Comparison of ENCODE assay signal across 27 cellular contexts in the genomic region with DNA sequence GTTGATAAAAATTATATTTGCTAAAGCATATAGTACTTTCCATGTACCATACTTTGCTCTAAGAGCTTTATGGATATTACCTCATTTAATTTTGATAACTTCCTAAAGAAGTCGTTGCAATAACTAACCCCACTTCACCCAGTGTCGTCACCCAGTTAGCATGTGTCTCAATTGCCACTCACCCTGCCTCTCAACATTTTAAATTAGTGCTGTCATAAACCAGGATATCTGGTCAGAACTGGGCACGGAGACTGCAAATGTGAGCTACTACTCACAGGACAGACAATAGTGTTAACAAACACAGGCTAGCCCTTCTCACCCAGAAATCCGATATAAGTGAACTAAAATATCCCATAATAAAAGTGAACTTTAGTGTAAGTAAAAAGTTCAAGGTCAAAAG.
DNase-seq lines count a peak whose midpoint lies in the region; ATAC-seq, FAIRE-seq and TF ChIP-seq lines count a peak whose summit lies in the region.
"Had no signal": no experiment of that assay in that cellular context is flagged by ENCODE, and none has a peak within 500 bp of the region (broad histone marks: within the 10 kb centered on the region; RNA-seq: fewer than 3 reads in every experiment).

No MANE protein-coding gene starts in this region.

- DNase-seq in activated naive CD4-positive, alpha-beta T cell (lab: John Stamatoyannopoulos, UW) = no peak
- peak; percentile 47 for DNase-seq in bronchial epithelial cell (ENCODE audit: low read depth)
- DNase-seq in lower lobe of right lung = no peak
- DNase-seq in upper lobe of left lung = peak in 1 of 2 donors; percentile 72
- DNase-seq in AML-193 (lab: John Stamatoyannopoulos, UW) = no peak
- DNase-seq in NCI-H2171 (lab: John Stamatoyannopoulos, UW) = no peak
- no peak for DNase-seq in stimulated activated CD4-positive, alpha-beta T cell treated with anti-CD3 and anti-CD28 coated beads, Interleukin-4, amount 100 ng/mL, for 1 hour
- DNase-seq: activated B cell treated with CpG ODN at 0.5 μM for 24 hours; activated CD8-positive, alpha-beta T cell treated with anti-CD3 and anti-CD28 coated beads, Interleukin-2, amount 10 ng/mL, durations not matched to agents 7 days and 5 days; activated naive CD4-positive, alpha-beta T cell treated with Interleukin-2 at 50 U/mL for 16 hours; activated T-cell treated with anti-CD3 and anti-CD28 coated beads, Interleukin-2, amount 50 U/mL, for 1 hour; DMS153; GDM1; H7; kidney; naive B cell; NCI-H1105 treated with DMSO at 0.1 percent for 48 hours; NCI-H526; pancreas; stimulated activated CD8-positive, alpha-beta memory T cell treated with anti-CD3 and anti-CD28 coated beads, Interleukin-4, amount 100 ng/mL, for 48 hours had no signal

- no peak for TF ChIP-seq POLR2A in upper lobe of left lung (IDR thresholded peaks at IDR 0.05)

- 56 to 68% methylated on average over 4 of the region's 4 CpGs for WGBS in upper lobe of left lung, 2 donors

- no peaks in the 10 kb centered on the region for H3K9me3 Mint-ChIP-seq in activated naive CD4-positive, alpha-beta T cell treated with anti-CD3 and anti-CD28 coated beads, Interleukin-2, amount 50 U/mL, for 24 hours
- H3K9me3 Mint-ChIP-seq: activated B cell treated with CpG ODN at 0.5 μM for 24 hours; memory B cell; naive B cell; T-helper 2 cell treated with Interferon-gamma antibody and Interleukin-4, amounts not matched to agents 5 μg/mL and 100 μg/mL, for 36 hours had no signal

- H3K27me3 Mint-ChIP-seq in activated naive CD4-positive, alpha-beta T cell treated with anti-CD3 and anti-CD28 coated beads, Interleukin-2, amount 50 U/mL, for 24 hours = no peaks in the 10 kb centered on the region
- H3K27me3 Mint-ChIP-seq: activated B cell treated with CpG ODN at 0.5 μM for 24 hours, memory B cell, naive B cell had no signal

- TF ChIP-seq CTCF in bronchial epithelial cell (IDR thresholded peaks at IDR 0.05; ENCODE audit: insufficient read depth, low read length, severe bottlenecking) = no peak
- no peak for TF ChIP-seq CTCF in lower lobe of right lung (IDR thresholded peaks at IDR 0.05)
- TF ChIP-seq CTCF in upper lobe of left lung (IDR thresholded peaks at IDR 0.05) = no peak

- no peaks in the 10 kb centered on the region for H3K36me3 ChIP-seq in bronchial epithelial cell (ENCODE audit: control insufficient read depth, insufficient read depth, low read length)
- H3K36me3 ChIP-seq in lower lobe of right lung = no peaks in the 10 kb centered on the region
- no peaks in the 10 kb centered on the region for H3K36me3 ChIP-seq in upper lobe of left lung
- H3K36me3 ChIP-seq: pancreas had no signal

- H3K4me3 Mint-ChIP-seq in activated naive CD4-positive, alpha-beta T cell treated with anti-CD3 and anti-CD28 coated beads, Interleukin-2, amount 50 U/mL, for 24 hours = no peak overlapping the region
- H3K4me3 Mint-ChIP-seq: activated B cell treated with CpG ODN at 0.5 μM for 24 hours; activated CD8-positive, alpha-beta T cell treated with anti-CD3 and anti-CD28 coated beads, Interleukin-2, amount 10 ng/mL, durations not matched to agents 7 days and 5 days; memory B cell; naive B cell had no signal

- no peak for FAIRE-seq in bronchial epithelial cell (lab: Jason Lieb, UNC)
- FAIRE-seq: astrocyte, HepG2, kidney, pancreas had no signal

- H3K27ac ChIP-seq in lower lobe of right lung (peak overlapping the region; percentile 18), upper lobe of left lung (peak overlapping the region in 1 of 4 donors; percentile 48)
- H3K27ac ChIP-seq: BLaER1 treated with 17β-estradiol and CSF1 and Interleukin-3, amounts not matched to agents 10 nM and 100 nM; pancreas; right atrium auricular region had no signal

- H3K4me3 ChIP-seq in bronchial epithelial cell (ENCODE audit: low read depth, low read length) = no peak overlapping the region
- no peak overlapping the region for H3K4me3 ChIP-seq in lower lobe of right lung
- no peak overlapping the region for H3K4me3 ChIP-seq in upper lobe of left lung
- H3K4me3 ChIP-seq: BLaER1 treated with 17β-estradiol and CSF1 and Interleukin-3, amounts not matched to agents 10 nM and 100 nM; pancreas; right atrium auricular region had no signal

- intact Hi-C loops in lower lobe of right lung (cut with DNase I) = loop anchor here (10.0 kb wide), 1 partner anchor 369 kb away; no protein-coding TSS in a partner anchor

- no peaks in the 10 kb centered on the region for H3K4me1 ChIP-seq in lower lobe of right lung
- no peaks in the 10 kb centered on the region for H3K4me1 ChIP-seq in upper lobe of left lung
- H3K4me1 ChIP-seq: BLaER1 treated with 17β-estradiol and CSF1 and Interleukin-3, amounts not matched to agents 10 nM and 100 nM; pancreas; right atrium auricular region had no signal

- H3K9me3 ChIP-seq in lower lobe of right lung (no peaks in the 10 kb centered on the region), upper lobe of left lung (no peaks in the 10 kb centered on the region)
- H3K9me3 ChIP-seq: BLaER1 treated with 17β-estradiol and CSF1 and Interleukin-3, amounts not matched to agents 10 nM and 100 nM; pancreas; right atrium auricular region had no signal

- ATAC-seq in lower lobe of right lung (peak; percentile 74 to 87), upper lobe of left lung (ENCODE audit: low FRiP score in 2 of 2) (peak; percentile 46 to 59)
- ATAC-seq: HepG2, pancreas had no signal

- H3K27ac Mint-ChIP-seq in activated naive CD4-positive, alpha-beta T cell treated with anti-CD3 and anti-CD28 coated beads, Interleukin-2, amount 50 U/mL, for 24 hours = peak overlapping the region; percentile 57
- H3K27ac Mint-ChIP-seq: activated B cell treated with CpG ODN at 0.5 μM for 24 hours had no signal

- H3K4me1 Mint-ChIP-seq in activated naive CD4-positive, alpha-beta T cell treated with anti-CD3 and anti-CD28 coated beads, Interleukin-2, amount 50 U/mL, for 24 hours = peaks cover 56% of the 10 kb centered on the region
- H3K4me1 Mint-ChIP-seq: memory B cell had no signal

- TF ChIP-seq EP300 in upper lobe of left lung (IDR thresholded peaks at IDR 0.05) = peak in 2 of 4 donors; percentile 5 to 84

- H3K27me3 ChIP-seq in bronchial epithelial cell (ENCODE audit: control insufficient read depth, insufficient read depth, low read length) (no peaks in the 10 kb centered on the region), lower lobe of right lung (ENCODE audit: low read depth) (no peaks in the 10 kb centered on the region), upper lobe of left lung (no peaks in the 10 kb centered on the region)
- H3K27me3 ChIP-seq: BLaER1 treated with 17β-estradiol and CSF1 and Interleukin-3, amounts not matched to agents 10 nM and 100 nM; pancreas; right atrium auricular region had no signal

- no peaks in the 10 kb centered on the region for H3K36me3 Mint-ChIP-seq in activated naive CD4-positive, alpha-beta T cell treated with anti-CD3 and anti-CD28 coated beads, Interleukin-2, amount 50 U/mL, for 24 hours
